In the genomic region with DNA sequence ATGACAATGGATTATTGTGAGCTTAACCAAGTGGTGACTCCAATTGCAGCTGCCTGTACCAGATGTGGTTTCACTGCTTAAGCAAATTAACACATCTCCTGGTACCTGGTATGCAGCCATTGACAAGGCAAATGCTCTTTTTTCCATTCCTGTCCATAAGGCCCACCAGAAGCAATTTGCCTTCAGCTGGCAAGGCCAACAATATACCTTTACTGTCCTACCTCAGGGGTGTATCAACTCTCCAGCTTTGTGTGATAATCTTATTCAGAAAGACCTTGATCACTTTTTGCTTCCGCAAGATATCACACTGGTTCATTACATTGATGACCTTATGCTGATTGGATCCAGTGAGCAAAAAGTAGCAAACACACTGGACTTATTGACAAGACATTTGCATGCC, we compare ENCODE assay signal across 3 cellular contexts. TPM values are rescaled to one million over a fixed set of nuclear protein-coding genes. Genes with fewer than 3 reads are reported as not detected.
"Had no signal": no experiment of that assay in that cellular context is flagged by ENCODE, and none has a peak within 500 bp of the region (broad histone marks: within the 10 kb centered on the region; RNA-seq: fewer than 3 reads in every experiment).

No MANE protein-coding gene starts in this region.

RNA-seq across cellular contexts. Expression of a gene that starts 23.7 kb away (rescaled TPM):
- total RNA-seq: LHCN-M2, NCI-H460 had no signal

RNA-seq across cellular contexts. Expression of a gene that starts 41.2 kb away (rescaled TPM):
- total RNA-seq: LHCN-M2, MCF 10A, NCI-H460 had no signal
